In genomic region chr12:24997970-24998582, GRCh38 we compare ENCODE assay signal across 8 cellular contexts.
DNase-seq lines count a peak whose midpoint lies in the region; ATAC-seq lines count a peak whose summit lies in the region.

No MANE protein-coding gene starts in this region.

- peak; percentile 77 for ATAC-seq in HG02642 (IDR thresholded peaks at IDR 0.05; ENCODE audit: poor library complexity, unreplicated experiment)

- peak; percentile 24 for DNase-seq in DMS 273 (lab: John Stamatoyannopoulos, UW; ENCODE audit: unreplicated experiment)
- no peak for DNase-seq in DMS 273 treated with DMSO at 0.1 percent for 48 hours (lab: John Stamatoyannopoulos, UW)
- peak; percentile 18 to 40 for DNase-seq in NCI-H526 (lab: John Stamatoyannopoulos, UW)
- peak; percentile 49 for DNase-seq in hepatic stellate cell (ENCODE audit: low spot score)
- no peak for DNase-seq in stimulated activated CD8-positive, alpha-beta memory T cell treated with anti-CD3 and anti-CD28 coated beads, Interleukin-4, amount 100 ng/mL, for 48 hours
- no peak for DNase-seq in stimulated activated naive CD4-positive, alpha-beta T cell treated with Interleukin-2 at 50 U/mL for 16 hours (lab: John Stamatoyannopoulos, UW)
- no peak for DNase-seq in NCI-H1105 (lab: John Stamatoyannopoulos, UW)

Comparison
In these comparisons a context has a peak if more than half of its experiments do, and no peak if none do; other contexts are left out.
1. DNase-seq: peak in DMS 273 (single experiment), NCI-H526 (2 of 2) and hepatic stellate cell (single experiment); none in DMS 273 treated with DMSO at 0.1 percent for 48 hours (single experiment), stimulated activated CD8-positive, alpha-beta memory T cell treated with anti-CD3 and anti-CD28 coated beads, Interleukin-4, amount 100 ng/mL, for 48 hours (single experiment), stimulated activated naive CD4-positive, alpha-beta T cell treated with Interleukin-2 at 50 U/mL for 16 hours (single experiment) and NCI-H1105 (single experiment).